Comparison of ENCODE assay signal across 8 cellular contexts in the genomic region with DNA sequence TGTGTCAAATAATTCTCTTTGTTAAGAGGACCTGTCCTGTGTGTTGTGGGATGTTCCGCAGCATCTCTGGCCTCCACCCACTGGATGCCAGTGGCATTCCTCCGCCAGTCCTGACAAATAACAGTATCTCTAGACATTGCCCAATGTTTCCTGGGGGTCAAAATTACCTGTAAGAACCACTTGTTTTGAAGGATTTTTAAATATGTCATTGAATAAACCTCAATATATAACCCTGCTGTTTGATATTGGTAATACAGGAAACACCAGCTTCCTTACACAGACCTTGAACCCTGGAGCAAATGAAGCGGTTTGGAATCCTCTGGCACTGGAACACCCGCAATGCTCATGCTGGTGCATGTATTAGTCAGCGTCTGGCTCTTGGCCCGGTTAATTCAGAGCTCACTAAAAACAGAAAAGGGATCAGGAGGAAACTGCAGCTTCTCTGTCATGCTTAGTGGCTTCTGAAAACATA.
DNase-seq lines count a peak whose midpoint lies in the region; ATAC-seq and TF ChIP-seq lines count a peak whose summit lies in the region.

No MANE protein-coding gene starts in this region.

- H3K4me3 ChIP-seq in DND-41 (ENCODE audit: low read depth in 1 of 2, low read length in 2 of 2): no peak overlapping the region
- H3K4me3 ChIP-seq in mucosa of descending colon: no peak overlapping the region
- H3K4me3 ChIP-seq in H7 (ENCODE audit: insufficient read depth, low read depth, low read length): no peak overlapping the region

- H3K4me2 ChIP-seq in DND-41 (ENCODE audit: insufficient read depth, low read length): no peak overlapping the region

- peak; percentile 60 for ATAC-seq in DND-41 (ENCODE audit: insufficient read depth, low read depth)
- ATAC-seq in central memory CD8-positive, alpha-beta T cell (replicated peaks; ENCODE audit: extremely low read depth, poor library complexity, severe bottlenecking): peak; percentile 56
- ATAC-seq in mucosa of descending colon: peak; percentile 80

- no peak overlapping the region for H2AFZ ChIP-seq in DND-41 (ENCODE audit: low read depth, low read length)

- H3K4me1 ChIP-seq in DND-41 (ENCODE audit: insufficient read depth, low read length) (peaks cover 52% of the 10 kb centered on the region), mucosa of descending colon (ENCODE audit: low read depth) (no peaks in the 10 kb centered on the region)

- DNase-seq in DND-41: peak; percentile 8
- peak; percentile 19 for DNase-seq in NCI-H2196 treated with DMSO at 0.1 percent for 48 hours (lab: John Stamatoyannopoulos, UW; ENCODE audit: unreplicated experiment)
- no peak for DNase-seq in central memory CD8-positive, alpha-beta T cell (ENCODE audit: low spot score in 2 of 2)
- peak in 2 of 3 donors; percentile 30 to 64 for DNase-seq in mucosa of descending colon
- DNase-seq in retina: no peak
- no peak for DNase-seq in NCI-H526 (lab: John Stamatoyannopoulos, UW)
- DNase-seq in CD14-positive monocyte (ENCODE audit: low spot score): no peak
- DNase-seq in H7: no peak

- H3K9me3 ChIP-seq in DND-41 (ENCODE audit: insufficient read depth, low read length, severe bottlenecking): no peaks in the 10 kb centered on the region
- H3K9me3 ChIP-seq in mucosa of descending colon: no peaks in the 10 kb centered on the region

- H3K27ac ChIP-seq in DND-41 (ENCODE audit: low read length): no peak overlapping the region

- H3K27ac Mint-ChIP-seq in central memory CD8-positive, alpha-beta T cell (ENCODE audit: low read depth): peak overlapping the region; percentile 27
- H3K27ac Mint-ChIP-seq in CD14-positive monocyte: no peak overlapping the region

- H3K4me3 Mint-ChIP-seq in central memory CD8-positive, alpha-beta T cell: no peak overlapping the region
- no peak overlapping the region for H3K4me3 Mint-ChIP-seq in CD14-positive monocyte

- TF ChIP-seq CTCF in DND-41 (IDR thresholded peaks at IDR 0.05; ENCODE audit: borderline replicate concordance, extremely low read depth, low read length, poor library complexity, severe bottlenecking) (no peak), mucosa of descending colon (IDR thresholded peaks at IDR 0.05) (no peak), CD14-positive monocyte (IDR thresholded peaks at IDR 0.05) (no peak)

- H3K27me3 Mint-ChIP-seq in central memory CD8-positive, alpha-beta T cell: no peaks in the 10 kb centered on the region
- peaks cover 0 to 10% (median 0%) of the 10 kb centered on the region in 3 donors for H3K27me3 Mint-ChIP-seq in CD14-positive monocyte (ENCODE audit: low read depth in 3 of 3)

- peaks cover 1% of the 10 kb centered on the region for H3K36me3 Mint-ChIP-seq in central memory CD8-positive, alpha-beta T cell (ENCODE audit: insufficient read depth)
- H3K36me3 Mint-ChIP-seq in CD14-positive monocyte: peaks cover 2 to 13% of the 10 kb centered on the region in 2 donors

- H3K36me3 ChIP-seq in DND-41 (ENCODE audit: insufficient read depth, low read length) (no peaks in the 10 kb centered on the region), mucosa of descending colon (ENCODE audit: low read depth) (no peaks in the 10 kb centered on the region), H7 (replicated peaks; ENCODE audit: control insufficient read depth, insufficient read depth, low read length) (no peaks in the 10 kb centered on the region)

- 0 out of 2 replicates have a peak, but pooled peaks cover 5% of the 10 kb centered on the region for H3K79me2 ChIP-seq in DND-41 (ENCODE audit: insufficient read depth, low read length)

- no peaks in the 10 kb centered on the region for H3K9me3 Mint-ChIP-seq in central memory CD8-positive, alpha-beta T cell
- H3K9me3 Mint-ChIP-seq in CD14-positive monocyte: no peaks in the 10 kb centered on the region

- H4K20me1 ChIP-seq in DND-41 (ENCODE audit: insufficient read depth, low read length): peaks cover 25% of the 10 kb centered on the region

- H3K27me3 ChIP-seq in DND-41 (ENCODE audit: insufficient read depth, low read length, poor library complexity) (no peaks in the 10 kb centered on the region), H7 (ENCODE audit: control insufficient read depth, insufficient read depth, low read length) (no peaks in the 10 kb centered on the region)

- intact Hi-C loops in mucosa of descending colon (cut with DNase I, micrococcal nuclease) (no loop called here), CD14-positive monocyte (cut with micrococcal nuclease) (no loop called here)

- H3K9ac ChIP-seq in DND-41 (ENCODE audit: low read depth, low read length): no peak overlapping the region

- H3K4me1 Mint-ChIP-seq in central memory CD8-positive, alpha-beta T cell: peaks cover 7% of the 10 kb centered on the region
- H3K4me1 Mint-ChIP-seq in CD14-positive monocyte: peaks cover 4% of the 10 kb centered on the region

Comparison
In these comparisons a context has a peak if more than half of its experiments do, and no peak if none do; other contexts are left out.
1. DNase-seq: peak in DND-41 (single experiment), NCI-H2196 treated with DMSO at 0.1 percent for 48 hours (single experiment) and mucosa of descending colon (2 of 3); none in central memory CD8-positive, alpha-beta T cell (0 of 2), retina (single experiment), NCI-H526 (0 of 2), CD14-positive monocyte (single experiment) and H7 (single experiment).
2. Peak in every context shown above with its lines, with median percentiles within 50 percentile points of each other: ATAC-seq.